In the genomic region with DNA sequence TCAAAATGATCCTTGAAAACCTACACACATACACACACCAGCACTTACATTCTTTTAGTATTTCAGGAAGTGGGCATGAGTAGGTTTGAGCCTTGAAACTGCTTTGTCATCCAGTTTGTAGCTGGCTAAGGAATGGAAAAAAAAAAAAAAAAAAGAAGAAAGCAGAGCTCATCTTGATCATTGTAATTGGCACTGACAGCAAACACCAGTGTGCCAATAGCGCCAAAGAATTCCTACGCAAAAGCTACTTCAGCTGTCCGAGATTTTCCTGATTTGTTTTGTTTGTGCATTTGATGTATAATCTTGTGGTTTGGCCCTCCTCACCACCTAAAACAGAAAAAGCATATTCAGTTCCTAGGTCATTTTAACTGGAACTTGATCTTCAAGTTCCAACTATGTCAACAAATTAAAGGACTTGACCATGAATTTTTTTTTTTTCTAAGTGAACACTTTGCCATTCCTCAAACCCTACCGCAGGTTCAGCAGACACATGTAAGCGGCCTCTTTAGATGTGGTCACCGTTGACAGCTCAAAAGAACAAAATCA, we compare ENCODE assay signal across 10 cellular contexts.
DNase-seq lines count a peak whose midpoint lies in the region; ATAC-seq and TF ChIP-seq lines count a peak whose summit lies in the region.
"Had no signal": no experiment of that assay in that cellular context is flagged by ENCODE, and none has a peak within 500 bp of the region (broad histone marks: within the 10 kb centered on the region; RNA-seq: fewer than 3 reads in every experiment).

No MANE protein-coding gene starts in this region.

- TF ChIP-seq CTCF in NB4 (IDR thresholded peaks at IDR 0.05; ENCODE audit: low read depth, low read length) = no peak
- TF ChIP-seq CTCF in nephron (IDR thresholded peaks at IDR 0.05; ENCODE audit: unreplicated experiment in 3 of 3) = no peak

- H3K9me3 Mint-ChIP-seq in nephron = peaks cover 21% of the 10 kb centered on the region

- H3K27ac Mint-ChIP-seq in nephron = peak overlapping the region; percentile 30 to 67 (median 48)

- ATAC-seq in HG03045 (IDR thresholded peaks at IDR 0.05; ENCODE audit: unreplicated experiment) (no peak), GM18505 (IDR thresholded peaks at IDR 0.05; ENCODE audit: unreplicated experiment) (no peak), HG02798 (IDR thresholded peaks at IDR 0.05; ENCODE audit: poor library complexity, unreplicated experiment) (no peak)

- peaks cover 42% of the 10 kb centered on the region for H3K4me1 Mint-ChIP-seq in nephron

- TF ChIP-seq POLR2A in NB4 (IDR thresholded peaks at IDR 0.05; ENCODE audit: extremely low read depth, insufficient read length) = no peak
- TF ChIP-seq POLR2A in GM18505 (IDR thresholded peaks at IDR 0.05; ENCODE audit: borderline replicate concordance, extremely low read depth, insufficient read depth, insufficient read length) = no peak

- no peaks in the 10 kb centered on the region for H3K27me3 Mint-ChIP-seq in nephron (ENCODE audit: low read depth)

- H3K4me3 ChIP-seq in NB4 (ENCODE audit: low read depth, low read length) = no peak overlapping the region
- H3K4me3 ChIP-seq: left ventricle myocardium inferior had no signal

- no peak overlapping the region for H3K4me3 Mint-ChIP-seq in nephron

- DNase-seq in DMS53 (lab: John Stamatoyannopoulos, UW) (peak; percentile 71), NB4 (ENCODE audit: low read depth) (peak; percentile 73), astrocyte of the hippocampus (ENCODE audit: low read depth, low spot score) (peak; percentile 78), NCI-H1436 (lab: John Stamatoyannopoulos, UW) (no peak)
- DNase-seq: left ventricle myocardium inferior; stimulated activated CD4-positive, alpha-beta T cell treated with anti-CD3 and anti-CD28 coated beads, Interleukin-1b, Interleukin-23, amount 100 ng/mL, for 48 hours had no signal

- peaks cover 70% of the 10 kb centered on the region for H3K36me3 Mint-ChIP-seq in nephron (ENCODE audit: low read depth)
